16 cellular contexts compared by ENCODE assay signal in the genomic region with DNA sequence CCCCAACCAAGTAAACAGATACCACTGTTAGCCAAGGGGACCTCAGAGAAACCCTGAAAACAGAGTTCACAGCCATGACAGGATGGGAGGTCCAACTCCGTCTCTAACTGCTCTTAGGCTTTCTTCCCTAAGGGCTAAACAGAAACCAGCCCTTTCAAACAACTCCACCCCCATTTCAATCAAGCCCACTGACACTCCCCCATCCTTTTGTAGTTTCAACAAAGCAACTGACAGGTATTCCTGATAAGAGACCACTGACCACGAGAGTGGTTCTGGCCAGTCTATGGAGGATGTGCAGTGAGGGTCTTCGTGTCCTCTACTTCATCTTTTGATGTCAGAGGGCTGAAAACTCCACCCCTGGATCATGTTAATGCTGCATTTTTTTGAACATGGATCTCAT.
A peak's percentile ranks its signal among the peaks of the same experiment; 100 is the strongest.
DNase-seq lines count a peak whose midpoint lies in the region; ATAC-seq and TF ChIP-seq lines count a peak whose summit lies in the region.
"Had no signal": no experiment of that assay in that cellular context is flagged by ENCODE, and none has a peak within 500 bp of the region (broad histone marks: within the 10 kb centered on the region; RNA-seq: fewer than 3 reads in every experiment).

No MANE protein-coding gene starts in this region.

- no peaks in the 10 kb centered on the region for H3K27me3 Mint-ChIP-seq in WTC11 (ENCODE audit: low read depth)
- H3K27me3 Mint-ChIP-seq in mesothelial cell of epicardium (ENCODE audit: low read depth) = no peaks in the 10 kb centered on the region
- no peaks in the 10 kb centered on the region for H3K27me3 Mint-ChIP-seq in activated T-cell treated with anti-CD3 and anti-CD28 coated beads, Interleukin-2, amount 50 U/mL, for 4 hours (ENCODE audit: low read depth)

- H3K9me3 Mint-ChIP-seq in WTC11 = peaks cover 18% of the 10 kb centered on the region
- peaks cover 13% of the 10 kb centered on the region for H3K9me3 Mint-ChIP-seq in mesothelial cell of epicardium
- H3K9me3 Mint-ChIP-seq in activated T-cell treated with anti-CD3 and anti-CD28 coated beads, Interleukin-2, amount 50 U/mL, for 4 hours = no peaks in the 10 kb centered on the region

- H3K4me3 Mint-ChIP-seq in WTC11 (no peak overlapping the region), mesothelial cell of epicardium (no peak overlapping the region)
- no peak overlapping the region for H3K4me3 Mint-ChIP-seq in activated T-cell treated with anti-CD3 and anti-CD28 coated beads, Interleukin-2, amount 50 U/mL, for 4 hours
- H3K4me3 Mint-ChIP-seq: H9 had no signal

- DNase-seq in ELF-1 (ENCODE audit: low read depth, low spot score) (peak; percentile 84), WTC11 (ENCODE audit: low spot score) (no peak), mesothelial cell of epicardium (ENCODE audit: low spot score in 2 of 2, unreplicated experiment in 2 of 2) (no peak)
- no peak for DNase-seq in stimulated activated naive CD4-positive, alpha-beta T cell (lab: John Stamatoyannopoulos, UW)
- no peak for DNase-seq in activated T-cell treated with anti-CD3 and anti-CD28 coated beads, Interleukin-2, amount 50 U/mL, for 4 hours
- DNase-seq: ACHN, AML-193, COR-L47, EL, H9, MM.1S, NCI-H1105, NCI-H1694 had no signal

- no peak for TF ChIP-seq RAD21 in Ishikawa (IDR thresholded peaks at IDR 0.05; ENCODE audit: low read depth)

- POLR2A ChIA-PET in WTC11 (lab: Charles Lee) = no interaction called here

- H3K27ac Mint-ChIP-seq in WTC11 (no peak overlapping the region), mesothelial cell of epicardium (peak overlapping the region; percentile 54)

- CTCF ChIA-PET in WTC11 (lab: Charles Lee) = no interaction called here

- no peak for TF ChIP-seq EP300 in Ishikawa (IDR thresholded peaks at IDR 0.05; ENCODE audit: borderline replicate concordance)

- TF ChIP-seq CTCF in WTC11 (IDR thresholded peaks at IDR 0.05) = no peak
- TF ChIP-seq CTCF in mesothelial cell of epicardium (IDR thresholded peaks at IDR 0.05; ENCODE audit: unreplicated experiment) = no peak

- H3K36me3 Mint-ChIP-seq in WTC11 = peaks cover 22% of the 10 kb centered on the region
- peaks cover 10% of the 10 kb centered on the region for H3K36me3 Mint-ChIP-seq in mesothelial cell of epicardium
- no peaks in the 10 kb centered on the region for H3K36me3 Mint-ChIP-seq in activated T-cell treated with anti-CD3 and anti-CD28 coated beads, Interleukin-2, amount 50 U/mL, for 4 hours (ENCODE audit: insufficient read depth)

- H3K4me1 Mint-ChIP-seq in WTC11 = peaks cover 24% of the 10 kb centered on the region
- peaks cover 60% of the 10 kb centered on the region for H3K4me1 Mint-ChIP-seq in mesothelial cell of epicardium
- peaks cover 29% of the 10 kb centered on the region for H3K4me1 Mint-ChIP-seq in activated T-cell treated with anti-CD3 and anti-CD28 coated beads, Interleukin-2, amount 50 U/mL, for 4 hours (ENCODE audit: low read depth)

- ATAC-seq in WTC11 = 0 out of 2 replicates have a peak, but pooled peaks have one; percentile 38
- no peak for ATAC-seq in HG02623 (IDR thresholded peaks at IDR 0.05; ENCODE audit: unreplicated experiment)
- ATAC-seq in activated T-cell treated with anti-CD3 and anti-CD28 coated beads, Interleukin-2, amount 50 U/mL, for 4 hours = no peak
- ATAC-seq: Panc1 had no signal

TF ChIP-seq in Ishikawa, 13 proteins besides CTCF, POLR2A, EP300 and RAD21:
- TF ChIP-seq YY1 (IDR thresholded peaks at IDR 0.05; ENCODE audit: low read depth) = no peak
- TF ChIP-seq, protein P1, sequence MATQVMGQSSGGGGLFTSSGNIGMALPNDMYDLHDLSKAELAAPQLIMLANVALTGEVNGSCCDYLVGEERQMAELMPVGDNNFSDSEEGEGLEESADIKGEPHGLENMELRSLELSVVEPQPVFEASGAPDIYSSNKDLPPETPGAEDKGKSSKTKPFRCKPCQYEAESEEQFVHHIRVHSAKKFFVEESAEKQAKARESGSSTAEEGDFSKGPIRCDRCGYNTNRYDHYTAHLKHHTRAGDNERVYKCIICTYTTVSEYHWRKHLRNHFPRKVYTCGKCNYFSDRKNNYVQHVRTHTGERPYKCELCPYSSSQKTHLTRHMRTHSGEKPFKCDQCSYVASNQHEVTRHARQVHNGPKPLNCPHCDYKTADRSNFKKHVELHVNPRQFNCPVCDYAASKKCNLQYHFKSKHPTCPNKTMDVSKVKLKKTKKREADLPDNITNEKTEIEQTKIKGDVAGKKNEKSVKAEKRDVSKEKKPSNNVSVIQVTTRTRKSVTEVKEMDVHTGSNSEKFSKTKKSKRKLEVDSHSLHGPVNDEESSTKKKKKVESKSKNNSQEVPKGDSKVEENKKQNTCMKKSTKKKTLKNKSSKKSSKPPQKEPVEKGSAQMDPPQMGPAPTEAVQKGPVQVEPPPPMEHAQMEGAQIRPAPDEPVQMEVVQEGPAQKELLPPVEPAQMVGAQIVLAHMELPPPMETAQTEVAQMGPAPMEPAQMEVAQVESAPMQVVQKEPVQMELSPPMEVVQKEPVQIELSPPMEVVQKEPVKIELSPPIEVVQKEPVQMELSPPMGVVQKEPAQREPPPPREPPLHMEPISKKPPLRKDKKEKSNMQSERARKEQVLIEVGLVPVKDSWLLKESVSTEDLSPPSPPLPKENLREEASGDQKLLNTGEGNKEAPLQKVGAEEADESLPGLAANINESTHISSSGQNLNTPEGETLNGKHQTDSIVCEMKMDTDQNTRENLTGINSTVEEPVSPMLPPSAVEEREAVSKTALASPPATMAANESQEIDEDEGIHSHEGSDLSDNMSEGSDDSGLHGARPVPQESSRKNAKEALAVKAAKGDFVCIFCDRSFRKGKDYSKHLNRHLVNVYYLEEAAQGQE (IDR thresholded peaks at IDR 0.05; ENCODE audit: low read depth) = no peak
- no peak for TF ChIP-seq CEBPB (IDR thresholded peaks at IDR 0.05)
- peak; percentile 26; the same call in 1 of the 2 replicates for TF ChIP-seq NFIC (IDR thresholded peaks at IDR 0.05)
TF ChIP-seq in Ishikawa: peak in this region for 1.

TF ChIP-seq in WTC11, 78 proteins besides CTCF, POLR2A, EP300 and RAD21:
- TF ChIP-seq KAT7 (CRISPR knock-in tag; IDR thresholded peaks at IDR 0.05; ENCODE audit: borderline replicate concordance) = no peak
- TF ChIP-seq, protein P2, sequence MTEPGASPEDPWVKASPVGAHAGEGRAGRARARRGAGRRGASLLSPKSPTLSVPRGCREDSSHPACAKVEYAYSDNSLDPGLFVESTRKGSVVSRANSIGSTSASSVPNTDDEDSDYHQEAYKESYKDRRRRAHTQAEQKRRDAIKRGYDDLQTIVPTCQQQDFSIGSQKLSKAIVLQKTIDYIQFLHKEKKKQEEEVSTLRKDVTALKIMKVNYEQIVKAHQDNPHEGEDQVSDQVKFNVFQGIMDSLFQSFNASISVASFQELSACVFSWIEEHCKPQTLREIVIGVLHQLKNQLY (CRISPR knock-in tag; IDR thresholded peaks at IDR 0.05) = no peak
- TF ChIP-seq ZNF232 (CRISPR knock-in tag; IDR thresholded peaks at IDR 0.05) = no peak
- TF ChIP-seq TEAD1 (CRISPR knock-in tag; IDR thresholded peaks at IDR 0.05) = no peak
- no peak for TF ChIP-seq JUN (CRISPR knock-in tag; IDR thresholded peaks at IDR 0.05)
